In genomic region chr5:15501057-15501791, GRCh38 we compare ENCODE assay signal across 8 cellular contexts. TPM values are rescaled to one million over a fixed set of nuclear protein-coding genes. Genes with fewer than 3 reads are reported as not detected.
DNase-seq lines count a peak whose midpoint lies in the region; ATAC-seq and TF ChIP-seq lines count a peak whose summit lies in the region.

No MANE protein-coding gene starts in this region.

- no peaks in the 10 kb centered on the region for H3K27me3 ChIP-seq in kidney epithelial cell (ENCODE audit: control insufficient read depth, insufficient read depth, low read length)
- H3K27me3 ChIP-seq in stomach: peaks cover 3 to 26% (median 13%) of the 10 kb centered on the region in 3 donors

- ATAC-seq in HG02870 (IDR thresholded peaks at IDR 0.05; ENCODE audit: unreplicated experiment) (peak; percentile 53), HG03139 (IDR thresholded peaks at IDR 0.05; ENCODE audit: unreplicated experiment) (no peak), T-helper 17 cell (no peak)
- ATAC-seq in activated naive CD4-positive, alpha-beta T cell treated with anti-CD3 and anti-CD28 coated beads, Interleukin-2, amount 50 U/mL, for 72 hours: no peak

- peaks cover 28% of the 10 kb centered on the region for H3K27me3 Mint-ChIP-seq in activated CD4-positive, alpha-beta T cell treated with anti-CD3 and anti-CD28 coated beads, Interleukin-2, amount 10 ng/mL, durations not matched to agents 24 days and 14 days
- H3K27me3 Mint-ChIP-seq in T-helper 17 cell: peaks cover 28% of the 10 kb centered on the region

- H3K36me3 ChIP-seq in kidney epithelial cell (ENCODE audit: control insufficient read depth, insufficient read depth, low read length) (no peaks in the 10 kb centered on the region), stomach (no peaks in the 10 kb centered on the region)

- 2 to 4% (median 3%) methylated on average over 16 of the region's 16 CpGs for WGBS in stomach, 5 donors

- H3K9me3 Mint-ChIP-seq in activated naive CD4-positive, alpha-beta T cell treated with anti-CD3 and anti-CD28 coated beads, Interleukin-2, amount 50 U/mL, for 72 hours: peaks cover 0 to 3% of the 10 kb centered on the region in 2 donors
- H3K9me3 Mint-ChIP-seq in activated CD4-positive, alpha-beta T cell treated with anti-CD3 and anti-CD28 coated beads, Interleukin-2, amount 10 ng/mL, durations not matched to agents 24 days and 14 days: peaks cover 4% of the 10 kb centered on the region

- H3K27ac ChIP-seq in stomach: peak overlapping the region in 4 of 5 donors; percentile 75 to 87 (median 86)

- DNase-seq in cardiac fibroblast (ENCODE audit: low read depth in 2 of 2): peak; percentile 81 to 86
- DNase-seq in kidney epithelial cell (ENCODE audit: low read depth): peak; percentile 29
- no peak for DNase-seq in stomach
- DNase-seq in activated naive CD4-positive, alpha-beta T cell treated with anti-CD3 and anti-CD28 coated beads, Interleukin-2, amount 50 U/mL, for 72 hours (ENCODE audit: low spot score in 2 of 2): no peak
- no peak for DNase-seq in activated CD4-positive, alpha-beta T cell treated with anti-CD3 and anti-CD28 coated beads, Interleukin-2, amount 10 ng/mL, durations not matched to agents 24 days and 14 days
- DNase-seq in T-helper 17 cell: no peak

- no peak overlapping the region for H3K27ac Mint-ChIP-seq in activated naive CD4-positive, alpha-beta T cell treated with anti-CD3 and anti-CD28 coated beads, Interleukin-2, amount 50 U/mL, for 72 hours
- H3K27ac Mint-ChIP-seq in activated CD4-positive, alpha-beta T cell treated with anti-CD3 and anti-CD28 coated beads, Interleukin-2, amount 10 ng/mL, durations not matched to agents 24 days and 14 days: no peak overlapping the region
- no peak overlapping the region for H3K27ac Mint-ChIP-seq in T-helper 17 cell

- no peak for TF ChIP-seq POLR2A in stomach (IDR thresholded peaks at IDR 0.05)

- peaks cover 0 to 29% (median 7%) of the 10 kb centered on the region in 4 donors for H3K4me1 ChIP-seq in stomach

- H3K36me3 Mint-ChIP-seq in activated naive CD4-positive, alpha-beta T cell treated with anti-CD3 and anti-CD28 coated beads, Interleukin-2, amount 50 U/mL, for 72 hours: peaks cover 6 to 9% of the 10 kb centered on the region in 2 donors
- H3K36me3 Mint-ChIP-seq in activated CD4-positive, alpha-beta T cell treated with anti-CD3 and anti-CD28 coated beads, Interleukin-2, amount 10 ng/mL, durations not matched to agents 24 days and 14 days (ENCODE audit: low read depth): no peaks in the 10 kb centered on the region
- H3K36me3 Mint-ChIP-seq in T-helper 17 cell (ENCODE audit: low read depth): peaks cover 3% of the 10 kb centered on the region

- TF ChIP-seq CTCF in cardiac fibroblast (IDR thresholded peaks at IDR 0.05; ENCODE audit: low read depth, low read length) (peak; percentile 38), kidney epithelial cell (IDR thresholded peaks at IDR 0.05; ENCODE audit: insufficient read depth, low read length, poor library complexity, severe bottlenecking) (peak; percentile 25), stomach (IDR thresholded peaks at IDR 0.05) (no peak)

- intact Hi-C loops in stomach (cut with DNase I; ENCODE audit: low total_unique reads): no loop called here
- intact Hi-C loops in activated CD4-positive, alpha-beta T cell treated with anti-CD3 and anti-CD28 coated beads, Interleukin-2, amount 10 ng/mL, durations not matched to agents 24 days and 14 days (cut with micrococcal nuclease): no loop called here

- no peaks in the 10 kb centered on the region for H3K9me3 ChIP-seq in stomach
- H3K9me3 ChIP-seq in T-helper 17 cell (ENCODE audit: control insufficient read depth, low read length, poor library complexity, severe bottlenecking): no peaks in the 10 kb centered on the region

- H3K4me1 Mint-ChIP-seq in activated CD4-positive, alpha-beta T cell treated with anti-CD3 and anti-CD28 coated beads, Interleukin-2, amount 10 ng/mL, durations not matched to agents 24 days and 14 days: no peaks in the 10 kb centered on the region
- H3K4me1 Mint-ChIP-seq in T-helper 17 cell: no peaks in the 10 kb centered on the region

- peak overlapping the region; percentile 80 to 96 for H3K4me3 ChIP-seq in cardiac fibroblast (replicated peaks in 1 of 2; ENCODE audit: low read depth in 2 of 2, low read length in 2 of 2)
- H3K4me3 ChIP-seq in kidney epithelial cell (ENCODE audit: low read depth, low read length): peak overlapping the region; percentile 93
- H3K4me3 ChIP-seq in stomach: peak overlapping the region; percentile 59 to 67 (median 64)

- H3K4me3 Mint-ChIP-seq in activated CD4-positive, alpha-beta T cell treated with anti-CD3 and anti-CD28 coated beads, Interleukin-2, amount 10 ng/mL, durations not matched to agents 24 days and 14 days: no peak overlapping the region
- no peak overlapping the region for H3K4me3 Mint-ChIP-seq in T-helper 17 cell

- no peak for TF ChIP-seq EP300 in stomach (IDR thresholded peaks at IDR 0.05)

RNA-seq across cellular contexts. Expression of gene FBXL7, which starts 1.2 kb away (rescaled TPM):
- 4.4 and 5.8 TPM in 2 replicates for total RNA-seq in kidney epithelial cell
- 10 to 100 TPM in 2 of 5 donors, 1 to 10 TPM in 3; 4.1 to 17.1 (median 7.9) TPM for total RNA-seq in stomach
- 1 to 10 TPM; 3.6 to 9.8 (median 5.7) TPM for polyA plus RNA-seq in stomach
- total RNA-seq in activated naive CD4-positive, alpha-beta T cell treated with anti-CD3 and anti-CD28 coated beads, Interleukin-2, amount 50 U/mL, for 72 hours: not detected
- not detected in 2 replicates for total RNA-seq in activated CD4-positive, alpha-beta T cell treated with anti-CD3 and anti-CD28 coated beads, Interleukin-2, amount 10 ng/mL, durations not matched to agents 24 days and 14 days
- total RNA-seq in T-helper 17 cell: not detected

Comparison
In these comparisons a context has a peak if more than half of its experiments do, and no peak if none do; other contexts are left out.
1. DNase-seq: peak in cardiac fibroblast (2 of 2) and kidney epithelial cell (single experiment); none in stomach (single experiment), activated naive CD4-positive, alpha-beta T cell treated with anti-CD3 and anti-CD28 coated beads, Interleukin-2, amount 50 U/mL, for 72 hours (0 of 2), activated CD4-positive, alpha-beta T cell treated with anti-CD3 and anti-CD28 coated beads, Interleukin-2, amount 10 ng/mL, durations not matched to agents 24 days and 14 days (single experiment) and T-helper 17 cell (0 of 3).
2. CTCF ChIP-seq: peak in cardiac fibroblast (single experiment) and kidney epithelial cell (single experiment); none in stomach (0 of 7).
3. Peak in every context shown above with its lines, with median percentiles within 50 percentile points of each other: H3K4me3 ChIP-seq.